ENCODE assay signal across 20 cellular contexts in genomic region chr19:57078802-57079201, GRCh38. TPM values are rescaled to one million over a fixed set of nuclear protein-coding genes. Genes with fewer than 3 reads are reported as not detected.
DNase-seq lines count a peak whose midpoint lies in the region; ATAC-seq, FAIRE-seq and TF ChIP-seq lines count a peak whose summit lies in the region.
"Had no signal": no experiment of that assay in that cellular context is flagged by ENCODE, and none has a peak within 500 bp of the region (broad histone marks: within the 10 kb centered on the region; RNA-seq: fewer than 3 reads in every experiment).

No MANE protein-coding gene starts in this region.

- H3K27me3 ChIP-seq in HepG2 (ENCODE audit: control insufficient read depth in 1 of 2, insufficient read depth in 2 of 2, low read length in 2 of 2), result no peaks in the 10 kb centered on the region
- no peaks in the 10 kb centered on the region for H3K27me3 ChIP-seq in right lobe of liver
- no peaks in the 10 kb centered on the region for H3K27me3 ChIP-seq in mesendoderm (ENCODE audit: insufficient read depth, low read length, poor library complexity)
- H3K27me3 ChIP-seq: BLaER1 had no signal

- H2AK5ac ChIP-seq in mesendoderm (ENCODE audit: low read length), result no peak overlapping the region

- H3K27ac ChIP-seq in HepG2 (ENCODE audit: extremely low read length, insufficient read depth, low read length), result no peak overlapping the region
- H3K27ac ChIP-seq in right lobe of liver, result no peak overlapping the region
- H3K27ac ChIP-seq in mesendoderm (ENCODE audit: low read depth, low read length), result no peak overlapping the region
- H3K27ac ChIP-seq: 22Rv1, BLaER1, GM23248 had no signal

- no peak overlapping the region for H4K8ac ChIP-seq in mesendoderm (ENCODE audit: low read depth, low read length)

- BruUV-seq in HepG2 (replicated peaks; lab: Mats Ljungman, UMichigan), result no TSS peak

- no peak for TF ChIP-seq RAD21 in HepG2 (CRISPR knock-in tag; IDR thresholded peaks at IDR 0.05)

- H3K36me3 ChIP-seq in HepG2 (replicated peaks in 1 of 2; ENCODE audit: control insufficient read depth in 1 of 2, insufficient read depth in 2 of 2, low read length in 2 of 2) (no peaks in the 10 kb centered on the region), right lobe of liver (no peaks in the 10 kb centered on the region), mesendoderm (ENCODE audit: control insufficient read depth, insufficient read depth, low read length) (no peaks in the 10 kb centered on the region)
- H3K36me3 ChIP-seq: BLaER1 had no signal

- no peak overlapping the region for H3K56ac ChIP-seq in mesendoderm (ENCODE audit: low read length)

- 16% methylated on average over 4 of the region's 4 CpGs for WGBS in HepG2 (ENCODE audit: low lambda C conversion rate)
- 33% methylated on average over 4 of the region's 4 CpGs for WGBS in right lobe of liver (ENCODE audit: insufficient coverage, low coverage, low lambda C conversion rate, missing lambda C conversion rate)
- no CpG with 5 or more reads among the region's 4 CpGs for WGBS in mesendoderm (ENCODE audit: extremely low coverage, insufficient coverage, low lambda C conversion rate)

- FAIRE-seq in HepG2 (lab: Jason Lieb, UNC), result no peak
- FAIRE-seq: GM12878, GM18507, H54 had no signal

- TF ChIP-seq EP300 in HepG2 (IDR thresholded peaks at IDR 0.05; ENCODE audit: low read depth in 2 of 2, low read length in 2 of 2), result no peak
- TF ChIP-seq EP300 in HepG2 (CRISPR knock-in tag; IDR thresholded peaks at IDR 0.05; ENCODE audit: borderline replicate concordance), result no peak

- POLR2A ChIA-PET in HepG2 (lab: Yijun Ruan, JAX), result no interaction called here

- H3K4me2 ChIP-seq in HepG2 (ENCODE audit: low read depth, low read length) (no peak overlapping the region), mesendoderm (ENCODE audit: low read length) (no peak overlapping the region)
- H3K4me2 ChIP-seq: BLaER1 had no signal

- H4K5ac ChIP-seq in mesendoderm (ENCODE audit: low read length), result no peak overlapping the region

- H2AFZ ChIP-seq in HepG2 (ENCODE audit: low read length), result no peak overlapping the region
- H2AFZ ChIP-seq: GM23248 had no signal

- no peak overlapping the region for H3K23ac ChIP-seq in mesendoderm (ENCODE audit: low read length)

- no peaks in the 10 kb centered on the region for H4K20me1 ChIP-seq in HepG2 (ENCODE audit: insufficient read depth, low read length)
- H4K20me1 ChIP-seq: BLaER1 had no signal

- H2BK15ac ChIP-seq in mesendoderm (replicated peaks; ENCODE audit: low read depth), result no peak overlapping the region

- H3K79me2 ChIP-seq in HepG2 (ENCODE audit: insufficient read depth, low read length) (no peaks in the 10 kb centered on the region), mesendoderm (ENCODE audit: control insufficient read depth, insufficient read depth, low read length) (no peaks in the 10 kb centered on the region)

- no peak overlapping the region for H2BK5ac ChIP-seq in mesendoderm (ENCODE audit: low read length)

- intact Hi-C loops in HepG2 (cut with micrococcal nuclease; ENCODE audit: unreplicated experiment) (no loop called here), right lobe of liver (cut with DNase I) (no loop called here)

- in situ Hi-C loops in HepG2 (cut with HindIII; ENCODE audit: extremely low pct_ligation_motif_present, low pct_unique_long_range_greater_than_20kb), result no loop called here

- H3K9me3 ChIP-seq in HepG2 (ENCODE audit: low read length), result no peaks in the 10 kb centered on the region
- no peaks in the 10 kb centered on the region for H3K9me3 ChIP-seq in right lobe of liver
- H3K9me3 ChIP-seq: BLaER1 had no signal

- no peak overlapping the region for H3K4me3 ChIP-seq in HepG2 (replicated peaks in 1 of 3; ENCODE audit: insufficient read depth in 1 of 3, low read depth in 2 of 3, low read length in 3 of 3)
- H3K4me3 ChIP-seq in right lobe of liver, result no peak overlapping the region
- H3K4me3 ChIP-seq in mesendoderm (ENCODE audit: low read length), result no peak overlapping the region
- H3K4me3 ChIP-seq: BLaER1, GM12878, GM23248 had no signal

- no peak overlapping the region for H2BK120ac ChIP-seq in mesendoderm (ENCODE audit: low read depth, low read length)

- DNase-seq in DMS 273 (lab: John Stamatoyannopoulos, UW; ENCODE audit: unreplicated experiment) (peak; percentile 66), DMS 273 treated with DMSO at 0.1 percent for 48 hours (lab: John Stamatoyannopoulos, UW) (no peak), HepG2 (ENCODE audit: low spot score) (peak; percentile 35), right lobe of liver (no peak), mesendoderm (peak; percentile 13), superior temporal gyrus (ENCODE audit: extremely low spot score) (peak; percentile 37), cerebellum (ENCODE audit: low spot score) (no peak)
- DNase-seq: AML-193; CD8-positive, alpha-beta memory T cell; DMS79; GM23248 had no signal

- H3K18ac ChIP-seq in mesendoderm (ENCODE audit: low read length), result no peak overlapping the region

- H3K4me1 ChIP-seq in HepG2 (ENCODE audit: insufficient read depth, low read length) (peaks cover 53% of the 10 kb centered on the region), right lobe of liver (no peaks in the 10 kb centered on the region), mesendoderm (ENCODE audit: control insufficient read depth, low read depth, low read length) (no peaks in the 10 kb centered on the region)

- CTCF ChIA-PET in HepG2 (lab: Yijun Ruan, JAX; ENCODE audit: low intra/inter-chr PET ratio, low total read pairs), result no interaction called here

- H3K79me1 ChIP-seq in mesendoderm (ENCODE audit: low read length), result no peaks in the 10 kb centered on the region

- ATAC-seq in HepG2 (peak; percentile 57), right lobe of liver (no peak), HG03097 (IDR thresholded peaks at IDR 0.05; ENCODE audit: low FRiP score, unreplicated experiment) (no peak)
- ATAC-seq: GM12878, HCT116 had no signal

- TF ChIP-seq POLR2A in HepG2 (IDR thresholded peaks at IDR 0.05; ENCODE audit: insufficient read depth in 1 of 2, low read depth in 2 of 2, low read length in 2 of 2) (no peak), right lobe of liver (IDR thresholded peaks at IDR 0.05) (no peak)

- H3K4ac ChIP-seq in mesendoderm (ENCODE audit: low read depth, low read length), result no peak overlapping the region

- H3K9ac ChIP-seq in HepG2 (ENCODE audit: insufficient read depth, low read depth, low read length) (no peak overlapping the region), mesendoderm (ENCODE audit: low read length) (no peak overlapping the region)
- H3K9ac ChIP-seq: BLaER1, GM23248 had no signal

- TF ChIP-seq CTCF in HepG2 (CRISPR knock-in tag; IDR thresholded peaks at IDR 0.05) (no peak), right lobe of liver (IDR thresholded peaks at IDR 0.05) (no peak)

TF ChIP-seq in HepG2, 621 proteins besides CTCF, POLR2A, EP300 and RAD21 (continues in another document):
- 0 out of 2 replicates have a peak, but pooled peaks have one; percentile 54 for TF ChIP-seq PPARG (CRISPR knock-in tag; conservative IDR thresholded peaks at IDR 0.05)
- peak; percentile 29 for TF ChIP-seq XRCC5 (optimal IDR thresholded peaks at IDR 0.05; ENCODE audit: low read length)
- TF ChIP-seq HIVEP1 (CRISPR knock-in tag; IDR thresholded peaks at IDR 0.05), result no peak
- TF ChIP-seq ZNF780A (CRISPR knock-in tag; IDR thresholded peaks at IDR 0.05), result no peak
- TF ChIP-seq PATZ1 (CRISPR knock-in tag; IDR thresholded peaks at IDR 0.05), result peak; percentile 47; the same call in 1 of the 2 replicates

RNA-seq across cellular contexts. Expression of gene USP29, which starts 41.0 kb away (rescaled TPM):
- total RNA-seq in HepG2 (2016; rRNA removed; fragmentation: Illumina TruSeq; extraction: Trizol), result not detected in 2 replicates
- not detected in 2 replicates for total RNA-seq in HepG2 (2016; cell fraction: cytosol; rRNA removed; fragmentation: Illumina TruSeq; extraction: Trizol; ENCODE audit: low read depth)
- not detected in 2 replicates for total RNA-seq in HepG2 (2016; cell fraction: insoluble cytoplasmic fraction; rRNA removed; fragmentation: Illumina TruSeq; extraction: Trizol)
- total RNA-seq in HepG2 (2016; cell fraction: membrane; rRNA removed; fragmentation: Illumina TruSeq; extraction: Trizol), result not detected in 2 replicates
- not detected in 2 replicates for total RNA-seq in HepG2 (2016; cell fraction: nucleus; rRNA removed; fragmentation: Illumina TruSeq; extraction: Trizol)
- not detected in 2 replicates for polyA plus RNA-seq in HepG2 (2011; rRNA removed)
- not detected in 2 replicates for polyA plus RNA-seq in HepG2 (2011; cell fraction: cytosol; rRNA removed)
- not detected in 2 replicates for polyA plus RNA-seq in HepG2 (2011; cell fraction: nucleus; rRNA removed)
- not detected in 2 replicates for polyA plus RNA-seq in HepG2 (2012)
- not detected in 2 replicates for polyA plus RNA-seq in HepG2 (2016; cell fraction: cytosol; fragmentation: Illumina TruSeq; extraction: Trizol; ENCODE audit: low read depth)
- not detected in 2 replicates for polyA plus RNA-seq in HepG2 (2016; cell fraction: insoluble cytoplasmic fraction; fragmentation: Illumina TruSeq; extraction: Trizol; ENCODE audit: low read depth)
- not detected in 2 replicates for polyA plus RNA-seq in HepG2 (2016; cell fraction: membrane; fragmentation: Illumina TruSeq; extraction: Trizol; ENCODE audit: low read depth)
- polyA plus RNA-seq in HepG2 (2016; cell fraction: nucleus; fragmentation: Illumina TruSeq; extraction: Trizol; ENCODE audit: insufficient read depth, low read depth), result not detected in 2 replicates
- polyA minus RNA-seq in HepG2 (2011; rRNA and poly(A)+ RNA removed; ENCODE audit: low replicate concordance), result not detected in 2 replicates
- polyA minus RNA-seq in HepG2 (2011; cell fraction: cytosol; rRNA and poly(A)+ RNA removed), result not detected in 2 replicates
- not detected in 2 replicates for polyA minus RNA-seq in HepG2 (2011; cell fraction: nucleus; rRNA and poly(A)+ RNA removed)
- not detected for total RNA-seq in right lobe of liver
- polyA plus RNA-seq in mesendoderm (2013, experiment 1 of 2), result not detected
- polyA plus RNA-seq in mesendoderm (2013, experiment 2 of 2), result not detected
- total RNA-seq in cerebellum, result not detected
- total RNA-seq: A673; CD8-positive, alpha-beta memory T cell; GM12878; GM23248; HT-29 had no signal
- polyA plus RNA-seq: CD8-positive, alpha-beta memory T cell; GM12878; GM23248 had no signal

Comparison
In these comparisons a context has a peak if more than half of its experiments do, and no peak if none do; other contexts are left out.
1. DNase-seq: peak in DMS 273 (single experiment), HepG2 (single experiment), mesendoderm (single experiment) and superior temporal gyrus (single experiment); none in DMS 273 treated with DMSO at 0.1 percent for 48 hours (single experiment), right lobe of liver (0 of 3) and cerebellum (single experiment).